In the genomic region with DNA sequence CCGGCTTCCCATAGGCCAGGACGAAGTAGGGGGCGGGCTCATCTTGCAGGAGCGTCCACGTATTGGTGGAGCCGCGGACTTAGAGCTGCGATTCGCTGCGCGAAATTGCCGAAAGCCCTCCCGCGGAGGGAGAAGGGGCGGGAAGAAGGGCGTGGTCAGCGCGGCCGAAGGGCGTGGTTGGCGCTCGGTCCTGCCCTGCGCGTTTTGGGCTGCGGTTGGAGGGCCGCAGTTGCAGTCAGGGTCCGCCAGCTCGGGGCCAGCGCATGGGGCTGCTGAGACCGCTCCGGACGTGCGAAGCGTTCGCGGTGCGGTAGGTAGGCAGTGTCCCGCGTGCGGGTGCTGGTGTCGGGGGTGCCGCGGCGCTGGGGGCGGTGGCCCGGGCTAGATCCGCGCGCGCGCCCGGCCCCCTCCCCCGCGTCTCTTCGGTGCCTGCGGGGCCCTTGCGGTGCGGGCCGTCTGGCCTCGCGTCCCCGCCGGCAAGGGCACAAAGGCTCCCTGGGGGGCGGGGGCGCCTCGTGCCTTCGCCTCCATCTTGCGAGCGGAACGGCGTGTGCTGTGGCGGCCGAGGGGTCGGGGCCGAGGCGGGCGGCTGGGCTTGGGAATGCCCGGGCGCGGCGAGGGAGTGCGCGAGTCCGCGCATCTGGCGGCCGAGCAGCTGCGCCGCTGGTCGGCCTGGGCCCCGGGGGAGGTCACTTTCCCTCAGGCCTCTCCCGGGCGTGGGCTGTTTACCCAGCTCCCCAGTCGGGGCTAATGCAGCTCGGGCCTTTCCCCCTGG, we compare ENCODE assay signal across 8 cellular contexts. TPM values are rescaled to one million over a fixed set of nuclear protein-coding genes. Genes with fewer than 3 reads are reported as not detected.
DNase-seq lines count a peak whose midpoint lies in the region; ATAC-seq and TF ChIP-seq lines count a peak whose summit lies in the region.

A gene with protein sequence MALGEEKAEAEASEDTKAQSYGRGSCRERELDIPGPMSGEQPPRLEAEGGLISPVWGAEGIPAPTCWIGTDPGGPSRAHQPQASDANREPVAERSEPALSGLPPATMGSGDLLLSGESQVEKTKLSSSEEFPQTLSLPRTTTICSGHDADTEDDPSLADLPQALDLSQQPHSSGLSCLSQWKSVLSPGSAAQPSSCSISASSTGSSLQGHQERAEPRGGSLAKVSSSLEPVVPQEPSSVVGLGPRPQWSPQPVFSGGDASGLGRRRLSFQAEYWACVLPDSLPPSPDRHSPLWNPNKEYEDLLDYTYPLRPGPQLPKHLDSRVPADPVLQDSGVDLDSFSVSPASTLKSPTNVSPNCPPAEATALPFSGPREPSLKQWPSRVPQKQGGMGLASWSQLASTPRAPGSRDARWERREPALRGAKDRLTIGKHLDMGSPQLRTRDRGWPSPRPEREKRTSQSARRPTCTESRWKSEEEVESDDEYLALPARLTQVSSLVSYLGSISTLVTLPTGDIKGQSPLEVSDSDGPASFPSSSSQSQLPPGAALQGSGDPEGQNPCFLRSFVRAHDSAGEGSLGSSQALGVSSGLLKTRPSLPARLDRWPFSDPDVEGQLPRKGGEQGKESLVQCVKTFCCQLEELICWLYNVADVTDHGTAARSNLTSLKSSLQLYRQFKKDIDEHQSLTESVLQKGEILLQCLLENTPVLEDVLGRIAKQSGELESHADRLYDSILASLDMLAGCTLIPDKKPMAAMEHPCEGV (plus strand): TSS at position 202 of the 775 bp plus-strand sequence. CDS start 13,029 bp downstream, outside the sequence.

- TF ChIP-seq CTCF in KMS-11 (conservative IDR thresholded peaks at IDR 0.05; ENCODE audit: low read depth, low read length) (no peak), Panc1 (IDR thresholded peaks at IDR 0.05) (no peak), esophagus muscularis mucosa (IDR thresholded peaks at IDR 0.05) (peak in 1 of 3 experiments; percentile 10)

- H3K4me3 ChIP-seq in KMS-11 (IDR thresholded peaks at IDR 0.05; ENCODE audit: insufficient read depth, low read depth, low read length) (peak within 1 kb of the TSS; percentile 84), Panc1 (ENCODE audit: low read depth in 2 of 2, low read length in 2 of 2) (peak within 1 kb of the TSS; percentile 79), esophagus muscularis mucosa (peak within 1 kb of the TSS; percentile 83 to 94 (median 88)), muscle layer of colon (ENCODE audit: low read depth in 1 of 2, low read length in 2 of 2) (peak within 1 kb of the TSS; percentile 77 to 88)

- no peaks in the 10 kb centered on the region for H3K9me3 Mint-ChIP-seq in activated T-cell treated with anti-CD3 and anti-CD28 coated beads, Interleukin-2, amount 50 U/mL, for 72 hours

- WGBS in esophagus muscularis mucosa = 1% methylated on average over 21 of the region's 95 CpGs

- H4K20me1 ChIP-seq in KMS-11 (ENCODE audit: insufficient read depth) = no peaks in the 10 kb centered on the region

- in situ Hi-C loops in Panc1 (cut with HindIII; ENCODE audit: low pct_unique_long_range_greater_than_20kb, low sequenced_read_pairs) = no loop called here

- H3K4me2 ChIP-seq in KMS-11 = peak within 1 kb of the TSS; percentile 77

- H3K4me3 Mint-ChIP-seq in activated T-cell treated with anti-CD3 and anti-CD28 coated beads, Interleukin-2, amount 50 U/mL, for 72 hours = peak within 1 kb of the TSS; percentile 97

- CTCF ChIA-PET in Panc1 (lab: Charles Lee) = interaction anchor here (0.5 to 1.4 kb wide), 3 partner anchors 33 to 139 kb away, joined by 3 to 4 read pairs (median 4); no protein-coding TSS in a partner anchor

- no peaks in the 10 kb centered on the region for H3K27me3 Mint-ChIP-seq in activated T-cell treated with anti-CD3 and anti-CD28 coated beads, Interleukin-2, amount 50 U/mL, for 72 hours (ENCODE audit: low read depth)

- H3K4me1 Mint-ChIP-seq in activated T-cell treated with anti-CD3 and anti-CD28 coated beads, Interleukin-2, amount 50 U/mL, for 72 hours (ENCODE audit: low read depth) = peaks cover 54% of the 10 kb centered on the region

- H3K27ac Mint-ChIP-seq in activated T-cell treated with anti-CD3 and anti-CD28 coated beads, Interleukin-2, amount 50 U/mL, for 72 hours = peak within 1 kb of the TSS; percentile 52

- H3K27me3 ChIP-seq in KMS-11 (ENCODE audit: insufficient read depth, low read depth) (no peaks in the 10 kb centered on the region), Panc1 (ENCODE audit: control insufficient read depth, insufficient read depth, low read length) (no peaks in the 10 kb centered on the region), esophagus muscularis mucosa (no peaks in the 10 kb centered on the region), muscle layer of colon (ENCODE audit: control insufficient read depth in 1 of 2, insufficient read depth in 2 of 2, low read length in 2 of 2) (no peaks in the 10 kb centered on the region)

- H3K9ac ChIP-seq in KMS-11 = peak within 1 kb of the TSS; percentile 63
- peak within 1 kb of the TSS; percentile 60 for H3K9ac ChIP-seq in muscle layer of colon (ENCODE audit: low read length)

- H2AFZ ChIP-seq in KMS-11 (ENCODE audit: low read depth) = peak within 1 kb of the TSS; percentile 68

- H3K27ac ChIP-seq in KMS-11 (peak within 1 kb of the TSS; percentile 35; the same call in 1 of the 2 replicates), Panc1 (ENCODE audit: low read length) (peak within 1 kb of the TSS; percentile 78), esophagus muscularis mucosa (replicated peaks in 1 of 4) (peak within 1 kb of the TSS; percentile 85 to 97 (median 93)), muscle layer of colon (ENCODE audit: low read depth, low read length) (peak within 1 kb of the TSS; percentile 64)

- peak; percentile 92 for TF ChIP-seq POLR2A in esophagus muscularis mucosa (IDR thresholded peaks at IDR 0.05; ENCODE audit: low read depth)

- H3K4me1 ChIP-seq in KMS-11 (ENCODE audit: low read depth, poor library complexity, severe bottlenecking) (peaks cover 81% of the 10 kb centered on the region), Panc1 (ENCODE audit: control insufficient read depth, insufficient read depth, low read length) (peaks cover 13% of the 10 kb centered on the region), esophagus muscularis mucosa (peaks cover 47 to 54% (median 52%) of the 10 kb centered on the region in 4 donors), muscle layer of colon (ENCODE audit: insufficient read depth, low read length) (peaks cover 31% of the 10 kb centered on the region)

- ATAC-seq in GM21786 (IDR thresholded peaks at IDR 0.05; ENCODE audit: unreplicated experiment) (peak; percentile 74), Panc1 (peak; percentile 99)
- ATAC-seq in activated T-cell treated with anti-CD3 and anti-CD28 coated beads, Interleukin-2, amount 50 U/mL, for 72 hours (replicated peaks in 1 of 2) = peak; percentile 90

- no peak for TF ChIP-seq EP300 in esophagus muscularis mucosa (IDR thresholded peaks at IDR 0.05)

- intact Hi-C loops in Panc1 (cut with micrococcal nuclease; ENCODE audit: unreplicated experiment) (no loop called here), esophagus muscularis mucosa (cut with DNase I) (loop anchor here (5.0 kb wide), 1 partner anchor 76 kb away; a partner anchor contains a TSS)

- no peaks in the 10 kb centered on the region for H3K36me3 Mint-ChIP-seq in activated T-cell treated with anti-CD3 and anti-CD28 coated beads, Interleukin-2, amount 50 U/mL, for 72 hours (ENCODE audit: insufficient read depth in 2 of 2)

- DNase-seq in DMS79 treated with DMSO at 0.1 percent for 48 hours (lab: John Stamatoyannopoulos, UW) (peak; percentile 94), Panc1 (ENCODE audit: low read depth, low spot score) (peak; percentile 87), esophagus muscularis mucosa (ENCODE audit: extremely low spot score) (peak; percentile 99)
- DNase-seq in activated T-cell treated with anti-CD3 and anti-CD28 coated beads, Interleukin-2, amount 50 U/mL, for 72 hours = peak; percentile 97 to 98
- peak; percentile 91 to 92 for DNase-seq in stimulated activated CD8-positive, alpha-beta memory T cell treated with anti-CD3 and anti-CD28 coated beads, Interleukin-7, amount 100 ng/mL, for 1 hour (ENCODE audit: low read depth in 2 of 2)

- no peaks in the 10 kb centered on the region for H3K9me3 ChIP-seq in Panc1 (ENCODE audit: control insufficient read depth, insufficient read depth, low read depth, low read length)
- no peaks in the 10 kb centered on the region for H3K9me3 ChIP-seq in esophagus muscularis mucosa
- H3K9me3 ChIP-seq in muscle layer of colon (ENCODE audit: low read length) = no peaks in the 10 kb centered on the region

- peaks cover 31% of the 10 kb centered on the region; the same call in 1 of the 2 replicates for H3K79me2 ChIP-seq in KMS-11 (ENCODE audit: insufficient read depth, low read depth)

- BruUV-seq in Panc1 (replicated peaks; lab: Mats Ljungman, UMichigan) = no TSS peak

- POLR2A ChIA-PET in Panc1 (lab: Charles Lee) = interaction anchor here (0.7 to 1.4 kb wide), 3 partner anchors 10 to 171 kb away, joined by 3 to 12 read pairs (median 4); a partner anchor contains a TSS

- H3K36me3 ChIP-seq in KMS-11 (ENCODE audit: insufficient read depth) (no peaks in the 10 kb centered on the region), Panc1 (ENCODE audit: control insufficient read depth, insufficient read depth, low read length) (no peaks in the 10 kb centered on the region; the same call in 1 of the 2 replicates), esophagus muscularis mucosa (no peaks in the 10 kb centered on the region), muscle layer of colon (ENCODE audit: insufficient read depth, low read length) (no peaks in the 10 kb centered on the region)

RNA-seq across cellular contexts. Expression of the gene that starts here (rescaled TPM):
- total RNA-seq in Panc1 (2021; ENCODE audit: unreplicated experiment) (13.3 TPM), esophagus muscularis mucosa (10 to 100 TPM; 21.6 to 39.3 (median 28.6) TPM)
- polyA plus RNA-seq in Panc1 (2012; ENCODE audit: insufficient read length) = 10.5 TPM
- total RNA-seq in activated T-cell treated with anti-CD3 and anti-CD28 coated beads, Interleukin-2, amount 50 U/mL, for 72 hours = 10 to 100 TPM in 1 of 2 donors, 1 to 10 TPM in 1; 6.1 to 10.4 TPM

Comparison
In these comparisons a context has a peak if more than half of its experiments do, and no peak if none do; other contexts are left out.
1. Peak in every context shown above with its lines: DNase-seq, ATAC-seq, H3K4me3 ChIP-seq and H3K27ac ChIP-seq.
2. H3K27ac ChIP-seq: peak in every context shown above with its lines; median percentile 93 in esophagus muscularis mucosa; 78 in Panc1; 64 in muscle layer of colon; 35 in KMS-11.